ENCODE assay signal across 8 cellular contexts in the genomic region with DNA sequence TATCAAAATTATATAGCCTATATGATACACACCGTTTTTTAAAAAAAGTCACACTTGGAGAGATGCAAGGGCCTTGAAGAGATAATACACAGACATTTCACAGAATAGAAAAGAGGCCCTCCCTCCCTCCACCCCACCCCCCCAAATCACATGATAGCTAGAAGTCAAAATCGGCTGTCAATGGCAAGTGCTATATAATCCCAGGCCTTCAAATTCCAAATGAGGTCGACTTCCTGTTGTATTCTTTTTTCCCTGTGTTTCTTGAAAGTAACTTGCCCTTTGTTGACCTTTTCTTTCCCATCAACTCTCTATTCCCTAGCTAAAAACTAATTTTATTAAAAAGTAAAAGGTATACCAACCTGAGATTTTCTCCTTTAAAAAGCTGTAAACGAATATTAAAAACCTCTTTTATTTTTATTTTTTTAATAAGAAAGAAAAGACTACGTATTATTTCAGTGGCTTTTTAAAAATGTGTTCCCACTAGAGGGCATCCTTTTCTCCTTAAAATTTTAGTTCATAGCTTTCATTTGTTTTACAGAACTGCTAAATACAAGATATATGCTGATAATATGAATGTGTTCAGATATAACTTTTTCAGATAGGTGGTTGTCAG. TPM values are rescaled to one million over a fixed set of nuclear protein-coding genes. Genes with fewer than 3 reads are reported as not detected.
DNase-seq lines count a peak whose midpoint lies in the region; ATAC-seq, FAIRE-seq and TF ChIP-seq lines count a peak whose summit lies in the region.

No MANE protein-coding gene starts in this region.

- H3K27ac ChIP-seq in OCI-LY3 (ENCODE audit: low read length), result no peak overlapping the region

- peaks cover 15% of the 10 kb centered on the region for H3K4me1 ChIP-seq in OCI-LY3 (ENCODE audit: low read length)

- H3K9me3 ChIP-seq in OCI-LY3 (ENCODE audit: insufficient read depth, low read length), result no peaks in the 10 kb centered on the region

- no peak overlapping the region for H3K4me3 Mint-ChIP-seq in activated CD8-positive, alpha-beta T cell treated with anti-CD3 and anti-CD28 coated beads for 36 hours
- H3K4me3 Mint-ChIP-seq in activated CD8-positive, alpha-beta T cell treated with anti-CD3 and anti-CD28 coated beads, Interleukin-2, amount 10 ng/mL, durations not matched to agents 7 days and 5 days, result no peak overlapping the region

- peak; percentile 50 for TF ChIP-seq CTCF in activated CD8-positive, alpha-beta T cell treated with anti-CD3 and anti-CD28 coated beads for 36 hours (IDR thresholded peaks at IDR 0.05)
- peak; percentile 53; the same call in 1 of the 2 replicates for TF ChIP-seq CTCF in OCI-LY3 (IDR thresholded peaks at IDR 0.05; ENCODE audit: low read depth, low read length)

- H3K4me1 Mint-ChIP-seq in activated CD8-positive, alpha-beta T cell treated with anti-CD3 and anti-CD28 coated beads for 36 hours (ENCODE audit: low read depth), result peaks cover 61% of the 10 kb centered on the region
- H3K4me1 Mint-ChIP-seq in activated CD8-positive, alpha-beta T cell treated with anti-CD3 and anti-CD28 coated beads, Interleukin-2, amount 10 ng/mL, durations not matched to agents 7 days and 5 days (ENCODE audit: low read depth), result peaks cover 49% of the 10 kb centered on the region

- CTCF ChIA-PET in activated CD8-positive, alpha-beta T cell treated with anti-CD3 and anti-CD28 coated beads for 36 hours (lab: Charles Lee), result interaction anchor here (0.5 to 2.0 kb wide), 26 partner anchors 15 to 385 kb away, joined by 3 to 13 read pairs (median 4); no protein-coding TSS in a partner anchor
- CTCF ChIA-PET in activated CD8-positive, alpha-beta T cell treated with anti-CD3 and anti-CD28 coated beads, Interleukin-2, amount 10 ng/mL, durations not matched to agents 7 days and 5 days (lab: Charles Lee), result interaction anchor here (0.6 to 1.6 kb wide), 14 partner anchors 9 to 281 kb away, joined by 3 to 16 read pairs (median 5); no protein-coding TSS in a partner anchor

- no peaks in the 10 kb centered on the region for H3K27me3 ChIP-seq in OCI-LY3 (ENCODE audit: low read depth, low read length)

- intact Hi-C loops in activated CD8-positive, alpha-beta T cell treated with anti-CD3 and anti-CD28 coated beads for 36 hours (cut with micrococcal nuclease), result no loop called here

- FAIRE-seq in endometrium (lab: Jason Lieb, UNC), result peak; percentile 80

- DNase-seq in activated CD8-positive, alpha-beta T cell treated with anti-CD3 and anti-CD28 coated beads for 36 hours, result no peak
- DNase-seq in activated CD8-positive, alpha-beta T cell treated with anti-CD3 and anti-CD28 coated beads, Interleukin-2, amount 10 ng/mL, durations not matched to agents 7 days and 5 days, result no peak
- DNase-seq in renal cortical epithelial cell (ENCODE audit: low read depth) (peak; percentile 26), HuH-7 (ENCODE audit: low spot score) (no peak), AG08396 (ENCODE audit: low spot score) (no peak)
- no peak for DNase-seq in stimulated activated CD4-positive, alpha-beta T cell treated with anti-CD3 and anti-CD28 coated beads, Interleukin-12 subunit alpha, Interleukin-12 subunit beta, amount 100 ng/mL, for 4 hours

- H3K9ac ChIP-seq in OCI-LY3 (ENCODE audit: low read length), result no peak overlapping the region

- POLR2A ChIA-PET in activated CD8-positive, alpha-beta T cell treated with anti-CD3 and anti-CD28 coated beads for 36 hours (lab: Charles Lee), result interaction anchor here (0.6 to 0.9 kb wide), 2 partner anchors 48 to 80 kb away, joined by 3 read pairs; no protein-coding TSS in a partner anchor
- POLR2A ChIA-PET in activated CD8-positive, alpha-beta T cell treated with anti-CD3 and anti-CD28 coated beads, Interleukin-2, amount 10 ng/mL, durations not matched to agents 7 days and 5 days (lab: Charles Lee), result interaction anchor here (1.1 to 1.2 kb wide), 2 partner anchors 18 to 46 kb away, joined by 3 to 4 read pairs; a partner anchor contains a TSS

- H3K27me3 Mint-ChIP-seq in activated CD8-positive, alpha-beta T cell treated with anti-CD3 and anti-CD28 coated beads for 36 hours, result no peaks in the 10 kb centered on the region
- H3K27me3 Mint-ChIP-seq in activated CD8-positive, alpha-beta T cell treated with anti-CD3 and anti-CD28 coated beads, Interleukin-2, amount 10 ng/mL, durations not matched to agents 7 days and 5 days (ENCODE audit: low read depth), result no peaks in the 10 kb centered on the region

- peaks cover 97% of the 10 kb centered on the region for H3K79me2 ChIP-seq in OCI-LY3 (ENCODE audit: low read length)

- ATAC-seq in activated CD8-positive, alpha-beta T cell treated with anti-CD3 and anti-CD28 coated beads for 36 hours, result no peak
- ATAC-seq in activated CD8-positive, alpha-beta T cell treated with anti-CD3 and anti-CD28 coated beads, Interleukin-2, amount 10 ng/mL, durations not matched to agents 7 days and 5 days, result no peak

- peaks cover 68% of the 10 kb centered on the region for H4K20me1 ChIP-seq in OCI-LY3 (ENCODE audit: insufficient read depth, low read length)

- no peak overlapping the region for H2AFZ ChIP-seq in OCI-LY3 (ENCODE audit: low read depth, low read length)

- H3K36me3 ChIP-seq in OCI-LY3 (replicated peaks; ENCODE audit: low read depth, low read length), result peaks cover 2% of the 10 kb centered on the region

- H3K4me2 ChIP-seq in OCI-LY3 (ENCODE audit: low read length), result no peak overlapping the region

- no peaks in the 10 kb centered on the region for H3K9me3 Mint-ChIP-seq in activated CD8-positive, alpha-beta T cell treated with anti-CD3 and anti-CD28 coated beads for 36 hours
- H3K9me3 Mint-ChIP-seq in activated CD8-positive, alpha-beta T cell treated with anti-CD3 and anti-CD28 coated beads, Interleukin-2, amount 10 ng/mL, durations not matched to agents 7 days and 5 days (ENCODE audit: insufficient read depth), result no peaks in the 10 kb centered on the region

- H3K4me3 ChIP-seq in OCI-LY3 (ENCODE audit: low read length), result no peak overlapping the region

- peak overlapping the region; percentile 45 for H3K27ac Mint-ChIP-seq in activated CD8-positive, alpha-beta T cell treated with anti-CD3 and anti-CD28 coated beads for 36 hours
- H3K27ac Mint-ChIP-seq in activated CD8-positive, alpha-beta T cell treated with anti-CD3 and anti-CD28 coated beads, Interleukin-2, amount 10 ng/mL, durations not matched to agents 7 days and 5 days, result no peak overlapping the region

- peaks cover 22% of the 10 kb centered on the region for H3K36me3 Mint-ChIP-seq in activated CD8-positive, alpha-beta T cell treated with anti-CD3 and anti-CD28 coated beads for 36 hours (ENCODE audit: low read depth)
- peaks cover 20% of the 10 kb centered on the region for H3K36me3 Mint-ChIP-seq in activated CD8-positive, alpha-beta T cell treated with anti-CD3 and anti-CD28 coated beads, Interleukin-2, amount 10 ng/mL, durations not matched to agents 7 days and 5 days (ENCODE audit: low read depth)

RNA-seq across cellular contexts. Expression of a gene that starts 46.6 kb away (rescaled TPM):
- total RNA-seq in activated CD8-positive, alpha-beta T cell treated with anti-CD3 and anti-CD28 coated beads for 36 hours, result 100 to 1,000 TPM; 101 to 105 TPM
- total RNA-seq in activated CD8-positive, alpha-beta T cell treated with anti-CD3 and anti-CD28 coated beads, Interleukin-2, amount 10 ng/mL, durations not matched to agents 7 days and 5 days, result 10 to 100 TPM; 88.9 to 92.5 TPM
- total RNA-seq in renal cortical epithelial cell, result 95.9 and 109 TPM in 2 replicates
